16 cellular contexts compared by ENCODE assay signal in genomic region chr17:58822148-58823050, GRCh38.
DNase-seq lines count a peak whose midpoint lies in the region; ATAC-seq, FAIRE-seq and TF ChIP-seq lines count a peak whose summit lies in the region.
"Had no signal": no experiment of that assay in that cellular context is flagged by ENCODE, and none has a peak within 500 bp of the region (broad histone marks: within the 10 kb centered on the region; RNA-seq: fewer than 3 reads in every experiment).

No MANE protein-coding gene starts in this region.

- ATAC-seq in pancreas = no peak
- ATAC-seq: GM12878; natural killer cell treated with Interleukin-12 subunit alpha and Interleukin-12 subunit beta and Interleukin-15 and Interleukin-18, amount 100 ng/mL, for 72 hours; stimulated activated naive CD8-positive, alpha-beta T cell treated with anti-CD3 and anti-CD28 coated beads, Interleukin-15, amount 100 ng/mL, for 72 hours had no signal

- peaks cover 11% of the 10 kb centered on the region for H3F3A ChIP-seq in DOHH2 (ENCODE audit: control insufficient read depth, insufficient read depth)

- H3K4me2 ChIP-seq in DOHH2 (ENCODE audit: low read length) = peak overlapping the region; percentile 37
- H3K4me2 ChIP-seq: hepatocyte had no signal

- peaks cover 95% of the 10 kb centered on the region for H3K79me2 ChIP-seq in DOHH2 (ENCODE audit: control insufficient read depth, low read length)
- H3K79me2 ChIP-seq: hepatocyte had no signal

- TF ChIP-seq CTCF in 22Rv1 (IDR thresholded peaks at IDR 0.05) = no peak
- no peak for TF ChIP-seq CTCF in DOHH2 (IDR thresholded peaks at IDR 0.05; ENCODE audit: low read depth, low read length, poor library complexity, severe bottlenecking)
- TF ChIP-seq CTCF in fibroblast of mammary gland (conservative IDR thresholded peaks at IDR 0.05; ENCODE audit: control insufficient read depth, insufficient read depth, low read depth, low read length) = no peak
- no peak for TF ChIP-seq CTCF in pancreas (IDR thresholded peaks at IDR 0.05)

- FAIRE-seq in pancreas (lab: Jason Lieb, UNC) = no peak
- FAIRE-seq: GM12878 had no signal

- H3K27me3 ChIP-seq in DOHH2 (ENCODE audit: control insufficient read depth, low read length) = no peaks in the 10 kb centered on the region
- H3K27me3 ChIP-seq in pancreas = no peaks in the 10 kb centered on the region
- H3K27me3 ChIP-seq: hepatocyte had no signal

- H3K4me3 ChIP-seq in DOHH2 (ENCODE audit: low read length) = no peak overlapping the region
- no peak overlapping the region for H3K4me3 ChIP-seq in fibroblast of mammary gland (ENCODE audit: control insufficient read depth, low read depth, low read length)
- H3K4me3 ChIP-seq in pancreas = no peak overlapping the region
- H3K4me3 ChIP-seq: GM12878, hepatocyte had no signal

- H3K9me3 ChIP-seq in DOHH2 (ENCODE audit: control insufficient read depth, insufficient read depth, low read length) (no peaks in the 10 kb centered on the region), pancreas (no peaks in the 10 kb centered on the region)

- H3K4me1 ChIP-seq in DOHH2 (ENCODE audit: control insufficient read depth, low read length) (peaks cover 64% of the 10 kb centered on the region), pancreas (no peaks in the 10 kb centered on the region)

- intact Hi-C loops in pancreas (cut with DNase I) = no loop called here

- no peaks in the 10 kb centered on the region for H3K36me3 ChIP-seq in DOHH2 (ENCODE audit: control insufficient read depth, low read length)
- H3K36me3 ChIP-seq in pancreas = no peaks in the 10 kb centered on the region

- DNase-seq in NCI-H2227 (lab: John Stamatoyannopoulos, UW; ENCODE audit: unreplicated experiment) = peak; percentile 34
- DNase-seq in fibroblast of mammary gland (ENCODE audit: low read depth) = peak; percentile 15
- DNase-seq in HUDEP-2 (lab: John Stamatoyannopoulos, UW; ENCODE audit: unreplicated experiment in 76 of 76) = no peak
- no peak for DNase-seq in GM19238 (ENCODE audit: insufficient read length, low spot score)
- DNase-seq in hypothalamus (lab: John Stamatoyannopoulos, UW) = no peak
- no peak for DNase-seq in pancreas
- DNase-seq: activated naive CD8-positive, alpha-beta T cell treated with anti-CD3 and anti-CD28 coated beads for 36 hours; activated T-cell treated with anti-CD3 and anti-CD28 coated beads for 4 hours; AML-193; stimulated activated naive CD8-positive, alpha-beta T cell treated with anti-CD3 and anti-CD28 coated beads, Interleukin-15, amount 100 ng/mL, for 72 hours; SW 1271 had no signal

- 47 to 53% methylated on average over 6 of the region's 6 CpGs for WGBS in pancreas, 2 donors

- H3K27ac ChIP-seq in 22Rv1 (peak overlapping the region; percentile 15; the same call in 1 of the 2 replicates), DOHH2 (ENCODE audit: low read depth, low read length) (peak overlapping the region; percentile 1; the same call in 1 of the 2 replicates), pancreas (no peak overlapping the region)
- H3K27ac ChIP-seq: hepatocyte had no signal

- no peaks in the 10 kb centered on the region for H3K9me2 ChIP-seq in DOHH2 (replicated peaks; ENCODE audit: control insufficient read depth, low read length)

- no peaks in the 10 kb centered on the region for H4K20me1 ChIP-seq in DOHH2 (ENCODE audit: control insufficient read depth, insufficient read depth, low read depth, low read length)

Comparison
In these comparisons a context has a peak if more than half of its experiments do, and no peak if none do; other contexts are left out.
1. H3K27ac ChIP-seq: peak in 22Rv1 (single experiment) and DOHH2 (single experiment); none in pancreas (0 of 4).
2. DNase-seq: peak in NCI-H2227 (single experiment) and fibroblast of mammary gland (single experiment); none in HUDEP-2 (0 of 76), GM19238 (single experiment), hypothalamus (0 of 51) and pancreas (0 of 6).